16 cellular contexts compared by ENCODE assay signal in the genomic region with DNA sequence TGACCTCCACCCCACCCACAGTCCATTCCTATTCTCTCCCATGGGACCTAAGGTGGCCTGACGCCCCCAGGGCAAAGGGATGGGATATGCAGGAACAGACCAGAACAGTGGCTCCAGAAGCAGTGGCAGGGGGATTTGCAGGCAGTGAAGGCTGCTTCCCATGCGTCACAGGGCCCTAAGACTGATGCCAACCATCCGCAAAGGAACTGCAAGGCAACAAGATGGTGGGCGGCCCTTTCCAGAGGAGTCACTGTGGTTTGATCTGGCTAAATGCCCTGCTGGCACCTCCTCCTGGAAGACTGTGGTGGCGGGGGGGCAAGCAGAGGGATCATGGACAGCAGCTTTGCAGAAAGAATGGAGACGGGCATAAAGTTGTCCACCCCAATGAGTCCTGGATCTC. TPM values are rescaled to one million over a fixed set of nuclear protein-coding genes. Genes with fewer than 3 reads are reported as not detected.
DNase-seq lines count a peak whose midpoint lies in the region; ATAC-seq, FAIRE-seq and TF ChIP-seq lines count a peak whose summit lies in the region.
"Had no signal": no experiment of that assay in that cellular context is flagged by ENCODE, and none has a peak within 500 bp of the region (broad histone marks: within the 10 kb centered on the region; RNA-seq: fewer than 3 reads in every experiment).

No MANE protein-coding gene starts in this region.

- DNase-seq in HT1080 (ENCODE audit: low read depth) (peak; percentile 63), SKM-1 (lab: John Stamatoyannopoulos, UW; ENCODE audit: unreplicated experiment) (peak; percentile 81), fibroblast of pulmonary artery (ENCODE audit: low read depth) (peak; percentile 10), urothelium cell line (ENCODE audit: low spot score) (peak; percentile 60), GM19239 (ENCODE audit: insufficient read length, low spot score) (no peak), dorsolateral prefrontal cortex (no peak)
- DNase-seq: activated CD4-positive, alpha-beta T cell treated with anti-CD3 and anti-CD28 coated beads for 48 hours; activated naive CD8-positive, alpha-beta T cell treated with anti-CD3 and anti-CD28 coated beads for 36 hours; CD8-positive, alpha-beta T cell; cerebellar nuclear complex; mesendoderm; ovary had no signal

- no peak for ATAC-seq in HG03280 (IDR thresholded peaks at IDR 0.05; ENCODE audit: unreplicated experiment)
- ATAC-seq: CD8-positive, alpha-beta T cell had no signal

- H3K4me3 ChIP-seq in fibroblast of pulmonary artery (replicated peaks; ENCODE audit: low read depth, low read length) (no peak overlapping the region), dorsolateral prefrontal cortex (no peak overlapping the region)
- H3K4me3 ChIP-seq: ovary had no signal

- no peak overlapping the region for H3K27ac ChIP-seq in dorsolateral prefrontal cortex
- H3K27ac ChIP-seq: ovary had no signal

- intact Hi-C loops in dorsolateral prefrontal cortex (cut with DNase I) = loop anchor here (10.0 kb wide), 2 partner anchors 58 to 212 kb away; no protein-coding TSS in a partner anchor

- no peak for FAIRE-seq in urothelium cell line (lab: Jason Lieb, UNC)
- FAIRE-seq in GM19239 (lab: Jason Lieb, UNC) = no peak
- FAIRE-seq: G401.6, HTR-8/SVneo, keratinocyte had no signal

- TF ChIP-seq CTCF in fibroblast of pulmonary artery (IDR thresholded peaks at IDR 0.05; ENCODE audit: low read length, missing control alignments) = no peak
- no peak for TF ChIP-seq CTCF in dorsolateral prefrontal cortex (IDR thresholded peaks at IDR 0.05 in 54 of 56, conservative IDR thresholded peaks at IDR 0.05 in 2 of 56; ENCODE audit: low read depth in 1 of 56, partially characterized antibody in 56 of 56)

- no peaks in the 10 kb centered on the region for H3K27me3 ChIP-seq in dorsolateral prefrontal cortex
- H3K27me3 ChIP-seq: ovary had no signal

RNA-seq across cellular contexts. Expression of gene SLC39A11, which starts 4.4 kb away (rescaled TPM):
- 7.6 and 8.6 TPM in 2 replicates for total RNA-seq in HT1080 (2014; rRNA removed; shearing (Covaris generic))
- polyA plus RNA-seq in HT1080 (2015; cell fraction: cytosol; rRNA removed) = 12.2 and 14.4 TPM in 2 replicates
- 10.1 and 11.1 TPM in 2 replicates for polyA plus RNA-seq in HT1080 (2015; cell fraction: nucleus; rRNA removed)
- 100 to 1,000 TPM in 3 of 120 experiments, 10 to 100 TPM in 117; 14.9 to 129 (median 47.9) TPM for total RNA-seq in dorsolateral prefrontal cortex

Comparison
In these comparisons a context has a peak if more than half of its experiments do, and no peak if none do; other contexts are left out.
1. DNase-seq: peak in HT1080 (single experiment), SKM-1 (single experiment), fibroblast of pulmonary artery (single experiment) and urothelium cell line (single experiment); none in GM19239 (single experiment) and dorsolateral prefrontal cortex (0 of 10).